ENCODE assay signal across 7 cellular contexts in genomic region chr17:41863074-41863843, GRCh38.
A peak's percentile ranks its signal among the peaks of the same experiment; 100 is the strongest.
DNase-seq lines count a peak whose midpoint lies in the region; ATAC-seq and TF ChIP-seq lines count a peak whose summit lies in the region.

No MANE protein-coding gene starts in this region.

- TF ChIP-seq CTCF in HFF-Myc (IDR thresholded peaks at IDR 0.05; ENCODE audit: low read depth, low read length, missing control alignments): no peak
- TF ChIP-seq CTCF in fibroblast of mammary gland (conservative IDR thresholded peaks at IDR 0.05; ENCODE audit: control insufficient read depth, insufficient read depth, low read depth, low read length): no peak

- DNase-seq in HFF-Myc (ENCODE audit: extremely low read depth, low read depth): no peak
- DNase-seq in activated CD4-positive, alpha-beta T cell treated with anti-CD3 and anti-CD28 coated beads for 4 hours: peak; percentile 13 to 15
- DNase-seq in fibroblast of mammary gland (ENCODE audit: low read depth): no peak
- DNase-seq in stimulated activated CD8-positive, alpha-beta memory T cell treated with anti-CD3 and anti-CD28 coated beads, Interleukin-4, amount 100 ng/mL, for 48 hours: peak; percentile 68
- no peak for DNase-seq in AG08396 (ENCODE audit: low spot score)

- ATAC-seq in HG03025 (IDR thresholded peaks at IDR 0.05; ENCODE audit: low FRiP score, unreplicated experiment): no peak
- ATAC-seq in HG03469 (IDR thresholded peaks at IDR 0.05; ENCODE audit: unreplicated experiment): no peak

- peak overlapping the region; percentile 92 for H3K4me3 ChIP-seq in HFF-Myc (replicated peaks; ENCODE audit: low read depth, low read length)
- H3K4me3 ChIP-seq in fibroblast of mammary gland (ENCODE audit: control insufficient read depth, low read depth, low read length): peak overlapping the region; percentile 86

Comparison
In these comparisons a context has a peak if more than half of its experiments do, and no peak if none do; other contexts are left out.
1. DNase-seq: peak in activated CD4-positive, alpha-beta T cell treated with anti-CD3 and anti-CD28 coated beads for 4 hours (2 of 2) and stimulated activated CD8-positive, alpha-beta memory T cell treated with anti-CD3 and anti-CD28 coated beads, Interleukin-4, amount 100 ng/mL, for 48 hours (single experiment); none in HFF-Myc (single experiment), fibroblast of mammary gland (single experiment) and AG08396 (single experiment).